ENCODE assay signal across 29 cellular contexts in the genomic region with DNA sequence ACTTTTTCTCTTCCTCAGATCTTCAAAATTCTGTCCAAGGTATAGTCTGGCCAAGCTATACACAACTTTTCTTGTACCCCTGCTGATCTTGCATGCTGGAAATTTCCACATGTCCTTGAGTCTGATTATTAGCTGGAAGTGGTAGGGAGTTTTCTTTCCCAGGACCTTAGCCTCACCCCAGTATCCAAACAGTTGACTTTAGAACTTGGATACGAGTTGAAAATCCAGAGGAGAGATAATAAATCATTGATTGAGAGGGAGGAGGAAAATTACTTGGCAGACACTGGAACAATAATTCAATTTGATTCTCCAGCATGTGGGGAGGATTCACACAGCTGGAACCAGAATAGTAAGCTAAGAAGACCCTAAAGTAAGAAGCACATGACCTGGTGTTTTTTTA.
"Had no signal": no experiment of that assay in that cellular context is flagged by ENCODE, and none has a peak within 500 bp of the region (broad histone marks: within the 10 kb centered on the region; RNA-seq: fewer than 3 reads in every experiment).

No MANE protein-coding gene starts in this region.

- H3K4me3 ChIP-seq: coronary artery, gastroesophageal sphincter, heart left ventricle, lung, pancreas, smooth muscle cell, suprapubic skin, transverse colon, upper lobe of right lung, uterus had no signal

- H3K36me3 Mint-ChIP-seq: memory B cell; naive thymus-derived CD4-positive, alpha-beta T cell had no signal

- H3K36me3 ChIP-seq: gastroesophageal sphincter, heart left ventricle, neutrophil, pancreas, suprapubic skin, transverse colon, upper lobe of right lung, uterus had no signal

- DNase-seq: dermis blood vessel endothelial cell; effector memory CD8-positive, alpha-beta T cell; foreskin keratinocyte; heart left ventricle; hippocampal formation; left cardiac atrium; left ventricle myocardium superior; midbrain; naive thymus-derived CD4-positive, alpha-beta T cell; pancreas; retina; stimulated activated CD4-positive, alpha-beta T cell treated with anti-CD3 and anti-CD28 coated beads, Interleukin-12 subunit alpha, Interleukin-12 subunit beta, amount 100 ng/mL, for 4 hours; stimulated activated CD4-positive, alpha-beta T cell treated with anti-CD3 and anti-CD28 coated beads, Interleukin-1b, Interleukin-23, amount 100 ng/mL, for 48 hours; stimulated activated CD4-positive, alpha-beta T cell treated with anti-CD3 and anti-CD28 coated beads, Interleukin-4, amount 100 ng/mL, for 1 hour; stimulated activated CD8-positive, alpha-beta memory T cell treated with anti-CD3 and anti-CD28 coated beads, Interleukin-4, amount 100 ng/mL, for 48 hours; stimulated activated naive CD4-positive, alpha-beta T cell; stimulated activated naive CD8-positive, alpha-beta T cell treated with anti-CD3 and anti-CD28 coated beads, Interleukin-15, amount 100 ng/mL, for 72 hours; transverse colon; upper lobe of right lung; uterus had no signal

- H3K9me3 Mint-ChIP-seq: effector memory CD8-positive, alpha-beta T cell; memory B cell; naive thymus-derived CD4-positive, alpha-beta T cell; neural crest cell; stimulated activated naive CD8-positive, alpha-beta T cell treated with anti-CD3 and anti-CD28 coated beads, Interleukin-15, amount 100 ng/mL, for 72 hours had no signal

- H3K27me3 ChIP-seq: foreskin keratinocyte, gastroesophageal sphincter, heart left ventricle, neutrophil, pancreas, suprapubic skin, transverse colon, upper lobe of right lung, uterus had no signal

- H3K4me1 ChIP-seq: foreskin keratinocyte, gastroesophageal sphincter, pancreas, suprapubic skin had no signal

- H3K27ac ChIP-seq: coronary artery, foreskin keratinocyte, gastroesophageal sphincter, heart left ventricle, neutrophil, pancreas, suprapubic skin, transverse colon, upper lobe of right lung had no signal

- H3K4me3 Mint-ChIP-seq: effector memory CD8-positive, alpha-beta T cell; memory B cell; naive thymus-derived CD4-positive, alpha-beta T cell; neural crest cell; stimulated activated naive CD8-positive, alpha-beta T cell treated with anti-CD3 and anti-CD28 coated beads, Interleukin-15, amount 100 ng/mL, for 72 hours had no signal

- ATAC-seq: effector memory CD8-positive, alpha-beta T cell; esophagus mucosa; foreskin keratinocyte; gastroesophageal sphincter; heart left ventricle; left ventricle myocardium superior; naive thymus-derived CD4-positive, alpha-beta T cell; stimulated activated naive CD8-positive, alpha-beta T cell treated with anti-CD3 and anti-CD28 coated beads, Interleukin-15, amount 100 ng/mL, for 72 hours; upper lobe of right lung had no signal

- H3K4me1 Mint-ChIP-seq: neural crest cell had no signal

- H3K9me3 ChIP-seq: gastroesophageal sphincter, heart left ventricle, neutrophil, pancreas, suprapubic skin, transverse colon, upper lobe of right lung, uterus had no signal

- H3K27ac Mint-ChIP-seq: effector memory CD8-positive, alpha-beta T cell; memory B cell; naive thymus-derived CD4-positive, alpha-beta T cell; stimulated activated naive CD8-positive, alpha-beta T cell treated with anti-CD3 and anti-CD28 coated beads, Interleukin-15, amount 100 ng/mL, for 72 hours had no signal
